Comparison of ENCODE assay signal across 11 cellular contexts in genomic region chr2:96485350-96485749, GRCh38. TPM values are rescaled to one million over a fixed set of nuclear protein-coding genes. Genes with fewer than 3 reads are reported as not detected.
A peak's percentile ranks its signal among the peaks of the same experiment; 100 is the strongest.
DNase-seq lines count a peak whose midpoint lies in the region; ATAC-seq and TF ChIP-seq lines count a peak whose summit lies in the region.
"Had no signal": no experiment of that assay in that cellular context is flagged by ENCODE, and none has a peak within 500 bp of the region (broad histone marks: within the 10 kb centered on the region; RNA-seq: fewer than 3 reads in every experiment).

No MANE protein-coding gene starts in this region.

- H3K9me3 ChIP-seq in HEK293 (ENCODE audit: control insufficient read depth, insufficient read depth, low read depth, low read length), result no peaks in the 10 kb centered on the region

- H3K9me3 Mint-ChIP-seq in activated T-helper 1 cell treated with anti-CD3 and anti-CD28 coated beads, Interleukin-12 subunit alpha, Interleukin-12 subunit beta, Interleukin-2, Interleukin-4 antibody, amounts not matched to agents 30 ng/mL and 10 ng/mL and 1 ng/mL, durations not matched to agents 14 hours and 24 hours and 36 hours, result no peaks in the 10 kb centered on the region
- no peaks in the 10 kb centered on the region for H3K9me3 Mint-ChIP-seq in immature natural killer cell
- H3K9me3 Mint-ChIP-seq in stimulated activated naive B cell treated with anti-CD40 and anti-IgM and Interleukin-4, amounts not matched to agents 10 μg/mL and 1 μg/mL and 100 μg/mL, for 72 hours, result peaks cover 0 to 3% of the 10 kb centered on the region in 2 donors

- H3K4me3 Mint-ChIP-seq in activated T-helper 1 cell treated with anti-CD3 and anti-CD28 coated beads, Interleukin-12 subunit alpha, Interleukin-12 subunit beta, Interleukin-2, Interleukin-4 antibody, amounts not matched to agents 30 ng/mL and 10 ng/mL and 1 ng/mL, durations not matched to agents 14 hours and 24 hours and 36 hours, result peak overlapping the region; percentile 92
- peak overlapping the region; percentile 87 to 92 (median 89) for H3K4me3 Mint-ChIP-seq in immature natural killer cell
- H3K4me3 Mint-ChIP-seq in stimulated activated naive B cell treated with anti-CD40 and anti-IgM and Interleukin-4, amounts not matched to agents 10 μg/mL and 1 μg/mL and 100 μg/mL, for 72 hours, result peak overlapping the region; percentile 22 to 84

- TF ChIP-seq CTCF in HEK293 (tag by site-specific recombination; IDR thresholded peaks at IDR 0.05), result no peak

- peak overlapping the region; percentile 96 for H3K27ac Mint-ChIP-seq in activated T-helper 1 cell treated with anti-CD3 and anti-CD28 coated beads, Interleukin-12 subunit alpha, Interleukin-12 subunit beta, Interleukin-2, Interleukin-4 antibody, amounts not matched to agents 30 ng/mL and 10 ng/mL and 1 ng/mL, durations not matched to agents 14 hours and 24 hours and 36 hours
- peak overlapping the region; percentile 82 to 97 (median 92) for H3K27ac Mint-ChIP-seq in immature natural killer cell
- H3K27ac Mint-ChIP-seq in stimulated activated naive B cell treated with anti-CD40 and anti-IgM and Interleukin-4, amounts not matched to agents 10 μg/mL and 1 μg/mL and 100 μg/mL, for 72 hours, result peak overlapping the region; percentile 97

- peaks cover 61% of the 10 kb centered on the region for H3K4me1 Mint-ChIP-seq in activated T-helper 1 cell treated with anti-CD3 and anti-CD28 coated beads, Interleukin-12 subunit alpha, Interleukin-12 subunit beta, Interleukin-2, Interleukin-4 antibody, amounts not matched to agents 30 ng/mL and 10 ng/mL and 1 ng/mL, durations not matched to agents 14 hours and 24 hours and 36 hours (ENCODE audit: low read depth)
- peaks cover 23 to 31% of the 10 kb centered on the region in 2 donors for H3K4me1 Mint-ChIP-seq in immature natural killer cell
- peaks cover 33 to 42% of the 10 kb centered on the region in 2 donors for H3K4me1 Mint-ChIP-seq in stimulated activated naive B cell treated with anti-CD40 and anti-IgM and Interleukin-4, amounts not matched to agents 10 μg/mL and 1 μg/mL and 100 μg/mL, for 72 hours

- no peaks in the 10 kb centered on the region for H3K4me1 ChIP-seq in HEK293 (ENCODE audit: control insufficient read depth, insufficient read depth, low read length)

- peaks cover 6% of the 10 kb centered on the region for H3K36me3 Mint-ChIP-seq in activated T-helper 1 cell treated with anti-CD3 and anti-CD28 coated beads, Interleukin-12 subunit alpha, Interleukin-12 subunit beta, Interleukin-2, Interleukin-4 antibody, amounts not matched to agents 30 ng/mL and 10 ng/mL and 1 ng/mL, durations not matched to agents 14 hours and 24 hours and 36 hours (ENCODE audit: low read depth)
- H3K36me3 Mint-ChIP-seq in immature natural killer cell, result no peaks in the 10 kb centered on the region
- H3K36me3 Mint-ChIP-seq in stimulated activated naive B cell treated with anti-CD40 and anti-IgM and Interleukin-4, amounts not matched to agents 10 μg/mL and 1 μg/mL and 100 μg/mL, for 72 hours, result no peaks in the 10 kb centered on the region

- H3K27ac ChIP-seq in HEK293 (ENCODE audit: extremely low read depth, low read depth, low read length), result no peak overlapping the region

- intact Hi-C loops in activated T-helper 1 cell treated with anti-CD3 and anti-CD28 coated beads, Interleukin-12 subunit alpha, Interleukin-12 subunit beta, Interleukin-2, Interleukin-4 antibody, amounts not matched to agents 30 ng/mL and 10 ng/mL and 1 ng/mL, durations not matched to agents 14 hours and 24 hours and 36 hours (cut with micrococcal nuclease), result loop anchor here (5.0 kb wide), 3 partner anchors 152 to 338 kb away; partner anchors contain the start of genes DUSP2 and KANSL3

- no peaks in the 10 kb centered on the region for H3K36me3 ChIP-seq in HEK293 (ENCODE audit: control insufficient read depth in 2 of 2, insufficient read depth in 1 of 2, low read length in 2 of 2)

- no peak for ATAC-seq in stimulated activated naive B cell treated with anti-CD40 and anti-IgM and Interleukin-4, amounts not matched to agents 10 μg/mL and 1 μg/mL and 100 μg/mL, for 72 hours (replicated peaks)
- ATAC-seq in HG03378 (IDR thresholded peaks at IDR 0.05; ENCODE audit: unreplicated experiment) (no peak), GM18858 (IDR thresholded peaks at IDR 0.05; ENCODE audit: unreplicated experiment) (no peak)

- H3K4me3 ChIP-seq in HEK293 (ENCODE audit: low read depth, low read length), result no peak overlapping the region

- no peak for DNase-seq in activated T-helper 1 cell treated with anti-CD3 and anti-CD28 coated beads, Interleukin-12 subunit alpha, Interleukin-12 subunit beta, Interleukin-2, Interleukin-4 antibody, amounts not matched to agents 30 ng/mL and 10 ng/mL and 1 ng/mL, durations not matched to agents 14 hours and 24 hours and 36 hours (ENCODE audit: low spot score)
- no peak for DNase-seq in immature natural killer cell
- no peak for DNase-seq in stimulated activated naive B cell treated with anti-CD40 and anti-IgM and Interleukin-4, amounts not matched to agents 10 μg/mL and 1 μg/mL and 100 μg/mL, for 72 hours
- no peak for DNase-seq in amniotic stem cell (lab: John Stamatoyannopoulos, UW)
- no peak for DNase-seq in NCI-H1930 (lab: John Stamatoyannopoulos, UW)

- POLR2A ChIA-PET in HEK293 (lab: Yijun Ruan, JAX), result no interaction called here

- H3K27me3 Mint-ChIP-seq in activated T-helper 1 cell treated with anti-CD3 and anti-CD28 coated beads, Interleukin-12 subunit alpha, Interleukin-12 subunit beta, Interleukin-2, Interleukin-4 antibody, amounts not matched to agents 30 ng/mL and 10 ng/mL and 1 ng/mL, durations not matched to agents 14 hours and 24 hours and 36 hours (ENCODE audit: insufficient read depth), result peaks cover 5% of the 10 kb centered on the region
- H3K27me3 Mint-ChIP-seq in immature natural killer cell (ENCODE audit: low read depth in 3 of 3), result peaks cover 0 to 4% (median 0%) of the 10 kb centered on the region in 3 donors
- H3K27me3 Mint-ChIP-seq in stimulated activated naive B cell treated with anti-CD40 and anti-IgM and Interleukin-4, amounts not matched to agents 10 μg/mL and 1 μg/mL and 100 μg/mL, for 72 hours, result no peaks in the 10 kb centered on the region

- CTCF ChIA-PET in HEK293 (lab: Yijun Ruan, JAX), result no interaction called here

TF ChIP-seq in HEK293, 187 proteins besides CTCF, POLR2A, EP300 and RAD21:
- no peak for TF ChIP-seq ZNF558 (tag by site-specific recombination; IDR thresholded peaks at IDR 0.05)
- peak; percentile 60 for TF ChIP-seq ZIC2 (tag by site-specific recombination; IDR thresholded peaks at IDR 0.05)
- TF ChIP-seq ZNF692 (tag by site-specific recombination; IDR thresholded peaks at IDR 0.05), result no peak
- no peak for TF ChIP-seq ZNF701 (tag by site-specific recombination; IDR thresholded peaks at IDR 0.05)

RNA-seq across cellular contexts. Expression of gene NEURL3, which starts 19.8 kb away (rescaled TPM):
- 0.54 and 0.75 TPM in 2 replicates for total RNA-seq in activated T-helper 1 cell treated with anti-CD3 and anti-CD28 coated beads, Interleukin-12 subunit alpha, Interleukin-12 subunit beta, Interleukin-2, Interleukin-4 antibody, amounts not matched to agents 30 ng/mL and 10 ng/mL and 1 ng/mL, durations not matched to agents 14 hours and 24 hours and 36 hours
- polyA plus RNA-seq in immature natural killer cell, result not detected
- total RNA-seq: frontal cortex, H4, osteocyte had no signal

RNA-seq across cellular contexts. Expression of gene ARID5A, which starts 51.2 kb away (rescaled TPM):
- total RNA-seq in activated T-helper 1 cell treated with anti-CD3 and anti-CD28 coated beads, Interleukin-12 subunit alpha, Interleukin-12 subunit beta, Interleukin-2, Interleukin-4 antibody, amounts not matched to agents 30 ng/mL and 10 ng/mL and 1 ng/mL, durations not matched to agents 14 hours and 24 hours and 36 hours, result 233 and 240 TPM in 2 replicates
- 100 to 1,000 TPM in 1 of 3 donors, 10 to 100 TPM in 2; 77.1 to 204 (median 82.7) TPM for polyA plus RNA-seq in immature natural killer cell
